ENCODE assay signal across 18 cellular contexts in the genomic region with DNA sequence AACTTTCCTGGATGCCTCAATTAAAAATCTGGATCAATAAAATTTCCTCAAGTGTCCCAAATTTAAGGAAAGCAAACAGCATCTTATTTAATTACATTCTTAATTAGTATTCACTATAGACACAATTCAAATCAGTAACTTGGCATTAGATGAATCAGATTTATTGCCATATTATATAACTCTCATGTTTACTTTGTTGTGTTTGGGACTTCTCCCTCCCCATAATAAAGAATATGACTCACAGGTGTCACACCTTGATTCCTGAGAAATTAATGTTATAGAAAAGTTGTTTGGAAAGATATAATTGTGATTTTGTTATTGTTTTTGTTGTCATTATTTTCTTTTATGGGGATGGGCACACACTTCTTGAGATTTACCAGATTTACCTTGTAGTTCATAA. TPM values are rescaled to one million over a fixed set of nuclear protein-coding genes. Genes with fewer than 3 reads are reported as not detected.
DNase-seq lines count a peak whose midpoint lies in the region; ATAC-seq, FAIRE-seq and TF ChIP-seq lines count a peak whose summit lies in the region.
"Had no signal": no experiment of that assay in that cellular context is flagged by ENCODE, and none has a peak within 500 bp of the region (broad histone marks: within the 10 kb centered on the region; RNA-seq: fewer than 3 reads in every experiment).

No MANE protein-coding gene starts in this region.

- H3K9me3 ChIP-seq in gastrocnemius medialis (no peaks in the 10 kb centered on the region), Peyer's patch (no peaks in the 10 kb centered on the region)
- H3K9me3 ChIP-seq: BLaER1 had no signal

- TF ChIP-seq CTCF in bronchial epithelial cell (IDR thresholded peaks at IDR 0.05; ENCODE audit: insufficient read depth, low read length, severe bottlenecking): no peak
- TF ChIP-seq CTCF in gastrocnemius medialis (IDR thresholded peaks at IDR 0.05 in 4 of 5, conservative IDR thresholded peaks at IDR 0.05 in 1 of 5): no peak
- no peak for TF ChIP-seq CTCF in Peyer's patch (IDR thresholded peaks at IDR 0.05)

- H3K27ac ChIP-seq in gastrocnemius medialis (peak overlapping the region; percentile 27 to 79 (median 48)), Peyer's patch (no peak overlapping the region)
- H3K27ac ChIP-seq: BLaER1, KMS-11 had no signal

- ATAC-seq in gastrocnemius medialis: no peak
- no peak for ATAC-seq in GM21619 (IDR thresholded peaks at IDR 0.05; ENCODE audit: unreplicated experiment)

- DNase-seq in HPDE6-E6E7 (ENCODE audit: extremely low spot score) (peak; percentile 4), LoVo (ENCODE audit: low spot score) (peak; percentile 40), bronchial epithelial cell (ENCODE audit: low read depth) (peak; percentile 55), gastrocnemius medialis (no peak), posterior cingulate gyrus (no peak), Peyer's patch (no peak)
- DNase-seq: AML-193; CD4-positive, alpha-beta memory T cell; DMS153; H9 had no signal

- no peaks in the 10 kb centered on the region for H3K36me3 ChIP-seq in bronchial epithelial cell (ENCODE audit: control insufficient read depth, insufficient read depth, low read length)
- no peaks in the 10 kb centered on the region for H3K36me3 ChIP-seq in gastrocnemius medialis
- H3K36me3 ChIP-seq in Peyer's patch: no peaks in the 10 kb centered on the region
- H3K36me3 ChIP-seq: BLaER1 had no signal

- H3K27me3 ChIP-seq in bronchial epithelial cell (ENCODE audit: control insufficient read depth, insufficient read depth, low read length) (no peaks in the 10 kb centered on the region), gastrocnemius medialis (no peaks in the 10 kb centered on the region), Peyer's patch (no peaks in the 10 kb centered on the region)
- H3K27me3 ChIP-seq: BLaER1 had no signal

- TF ChIP-seq POLR2A in gastrocnemius medialis (IDR thresholded peaks at IDR 0.05): no peak
- no peak for TF ChIP-seq POLR2A in Peyer's patch (IDR thresholded peaks at IDR 0.05)

- in situ Hi-C loops in gastrocnemius medialis (cut with MboI; ENCODE audit: low sequenced_read_pairs in 4 of 4): no loop called here

- FAIRE-seq in bronchial epithelial cell (lab: Jason Lieb, UNC): no peak
- FAIRE-seq: A204.1, G401.6, GM12891, GM18507, H1 had no signal

- H3K4me3 ChIP-seq in bronchial epithelial cell (ENCODE audit: low read depth, low read length): no peak overlapping the region
- no peak overlapping the region for H3K4me3 ChIP-seq in gastrocnemius medialis
- no peak overlapping the region for H3K4me3 ChIP-seq in Peyer's patch
- H3K4me3 ChIP-seq: BLaER1 had no signal

- H3K4me1 ChIP-seq in gastrocnemius medialis (peaks cover 62 to 71% of the 10 kb centered on the region in 2 donors), Peyer's patch (no peaks in the 10 kb centered on the region)
- H3K4me1 ChIP-seq: BLaER1 had no signal

- intact Hi-C loops in gastrocnemius medialis (cut with DNase I; ENCODE audit: low total_unique reads) (no loop called here), posterior cingulate gyrus (cut with DNase I) (no loop called here)

RNA-seq across cellular contexts. Expression of a gene that starts 18.4 kb away (rescaled TPM):
- 9.7 and 13.1 TPM in 2 replicates for total RNA-seq in bronchial epithelial cell
- total RNA-seq in gastrocnemius medialis: 100 to 1,000 TPM in 1 of 4 donors, 10 to 100 TPM in 3; 33.7 to 110 (median 62.1) TPM
- 1 to 10 TPM in 2 of 4 donors, under 1 TPM in 1, not detected in 1; 0.19 to 3.3 (median 1.3) TPM for total RNA-seq in Peyer's patch
- total RNA-seq: CD4-positive, alpha-beta memory T cell had no signal

Comparison
In these comparisons a context has a peak if more than half of its experiments do, and no peak if none do; other contexts are left out.
1. DNase-seq: peak in HPDE6-E6E7 (single experiment), LoVo (single experiment) and bronchial epithelial cell (single experiment); none in gastrocnemius medialis (0 of 2), posterior cingulate gyrus (0 of 10) and Peyer's patch (0 of 3).
2. H3K27ac ChIP-seq: peak in gastrocnemius medialis (4 of 4); none in Peyer's patch (0 of 4).